Comparison of ENCODE assay signal across 2 cellular contexts in the genomic region with DNA sequence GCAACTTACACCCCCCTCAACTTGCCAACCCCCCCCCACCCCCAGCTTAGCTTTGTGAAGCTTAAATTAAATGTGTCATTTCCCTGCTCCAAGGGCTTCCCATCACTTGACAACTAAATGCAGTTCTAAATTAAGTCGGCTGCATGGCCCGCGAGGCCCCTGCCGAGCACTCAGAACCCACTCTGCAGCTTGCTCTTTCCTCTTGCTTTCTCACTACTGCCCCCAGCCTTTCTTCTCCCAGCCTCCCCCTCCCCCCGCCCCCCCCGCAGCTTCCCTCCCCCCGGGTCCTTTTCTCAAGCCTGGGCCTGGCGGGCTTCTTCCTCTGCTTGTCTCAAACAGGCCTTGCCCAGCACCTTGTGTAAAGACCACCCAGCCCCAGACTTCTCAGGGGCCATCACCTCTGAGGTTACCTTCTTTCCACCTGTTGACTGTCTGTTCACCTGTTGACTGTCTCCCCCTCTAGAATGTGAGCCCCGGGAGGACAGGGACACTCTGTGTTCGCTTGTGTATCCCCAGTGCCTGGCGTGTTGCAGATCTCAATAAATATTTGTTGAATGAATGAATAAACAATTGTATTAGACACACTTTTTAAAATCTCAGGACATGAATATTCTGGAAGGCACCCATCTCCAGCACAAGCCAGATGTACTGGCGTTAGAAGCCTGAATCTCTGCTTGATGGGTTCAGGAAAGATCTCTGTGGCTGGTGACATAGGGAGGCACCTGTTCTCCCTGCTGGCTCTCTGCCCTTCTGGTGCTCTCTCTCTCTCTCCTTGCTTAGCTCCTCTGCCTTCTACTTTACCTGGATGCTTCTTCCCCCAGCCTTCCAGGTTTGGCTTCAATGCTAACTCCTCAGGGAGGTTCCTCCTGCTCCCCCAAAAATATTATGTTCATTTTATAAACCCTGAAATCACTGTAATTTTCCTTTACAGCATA.
TF ChIP-seq lines count a peak whose summit lies in the region.

No MANE protein-coding gene starts in this region.

TF ChIP-seq in H1, 55 proteins besides CTCF, POLR2A, EP300 and RAD21:
- no peak for TF ChIP-seq CBX5 (IDR thresholded peaks at IDR 0.05; ENCODE audit: low read depth, low read length)
- no peak for TF ChIP-seq KDM4A (IDR thresholded peaks at IDR 0.05; ENCODE audit: low read depth, low read length, severe bottlenecking)
- TF ChIP-seq BRCA1 (IDR thresholded peaks at IDR 0.05; ENCODE audit: low read depth, low read length), result no peak
- no peak for TF ChIP-seq EGR1 (IDR thresholded peaks at IDR 0.05; ENCODE audit: borderline replicate concordance, low read depth, low read length)
- TF ChIP-seq TBP (IDR thresholded peaks at IDR 0.05; ENCODE audit: low read depth, low read length), result no peak
- TF ChIP-seq, protein P1, sequence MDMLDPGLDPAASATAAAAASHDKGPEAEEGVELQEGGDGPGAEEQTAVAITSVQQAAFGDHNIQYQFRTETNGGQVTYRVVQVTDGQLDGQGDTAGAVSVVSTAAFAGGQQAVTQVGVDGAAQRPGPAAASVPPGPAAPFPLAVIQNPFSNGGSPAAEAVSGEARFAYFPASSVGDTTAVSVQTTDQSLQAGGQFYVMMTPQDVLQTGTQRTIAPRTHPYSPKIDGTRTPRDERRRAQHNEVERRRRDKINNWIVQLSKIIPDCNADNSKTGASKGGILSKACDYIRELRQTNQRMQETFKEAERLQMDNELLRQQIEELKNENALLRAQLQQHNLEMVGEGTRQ (IDR thresholded peaks at IDR 0.05; ENCODE audit: low read length), result no peak
- no peak for TF ChIP-seq JUN (IDR thresholded peaks at IDR 0.05; ENCODE audit: low read depth, low read length)
- no peak for TF ChIP-seq SAP30 (IDR thresholded peaks at IDR 0.05; ENCODE audit: insufficient read depth, insufficient replicate concordance, low read length)
- no peak for TF ChIP-seq NANOG (IDR thresholded peaks at IDR 0.05; ENCODE audit: insufficient read depth, low read depth, low read length, poor library complexity, severe bottlenecking)
- no peak for TF ChIP-seq SP4 (IDR thresholded peaks at IDR 0.05; ENCODE audit: low read length)
- TF ChIP-seq MAFK (IDR thresholded peaks at IDR 0.05; ENCODE audit: low read depth, low read length), result no peak
TF ChIP-seq in H1: peak in this region for 0.

TF ChIP-seq in HEK293T, 16 proteins besides CTCF, POLR2A, EP300 and RAD21:
- TF ChIP-seq HDGF (IDR thresholded peaks at IDR 0.05; ENCODE audit: borderline replicate concordance) (no peak), ARNT (IDR thresholded peaks at IDR 0.05) (no peak), TARDBP (IDR thresholded peaks at IDR 0.05) (no peak), ZNF384 (IDR thresholded peaks at IDR 0.05) (no peak), FOXM1 (IDR thresholded peaks at IDR 0.05; ENCODE audit: borderline replicate concordance) (no peak), SUZ12 (IDR thresholded peaks at IDR 0.05) (no peak), FOXK2 (IDR thresholded peaks at IDR 0.05) (no peak), BHLHE40 (IDR thresholded peaks at IDR 0.05; ENCODE audit: borderline replicate concordance) (no peak)
TF ChIP-seq in HEK293T: peak in this region for 0.
